ENCODE assay signal across 29 cellular contexts in genomic region chr9:126158591-126159519, GRCh38.
A peak's percentile ranks its signal among the peaks of the same experiment; 100 is the strongest.
DNase-seq lines count a peak whose midpoint lies in the region; ATAC-seq, FAIRE-seq and TF ChIP-seq lines count a peak whose summit lies in the region.
"Had no signal": no experiment of that assay in that cellular context is flagged by ENCODE, and none has a peak within 500 bp of the region (broad histone marks: within the 10 kb centered on the region; RNA-seq: fewer than 3 reads in every experiment).

No MANE protein-coding gene starts in this region.

- CTCF ChIA-PET in activated naive CD4-positive, alpha-beta T cell treated with anti-CD3 and anti-CD28 coated beads for 36 hours (lab: Charles Lee), result interaction anchor here (0.5 kb wide), 1 partner anchor 333 kb away, joined by 3 read pairs; no protein-coding TSS in a partner anchor

- peaks cover 30% of the 10 kb centered on the region for H3K4me1 Mint-ChIP-seq in neural progenitor cell
- H3K4me1 Mint-ChIP-seq in activated naive CD4-positive, alpha-beta T cell treated with anti-CD3 and anti-CD28 coated beads for 36 hours (ENCODE audit: low read depth), result no peaks in the 10 kb centered on the region
- H3K4me1 Mint-ChIP-seq: memory B cell had no signal

- H3K27ac Mint-ChIP-seq in neural progenitor cell, result peak overlapping the region; percentile 63
- no peak overlapping the region for H3K27ac Mint-ChIP-seq in activated naive CD4-positive, alpha-beta T cell treated with anti-CD3 and anti-CD28 coated beads for 36 hours
- H3K27ac Mint-ChIP-seq: activated T-helper 1 cell treated with anti-CD3 and anti-CD28 coated beads, Interleukin-12 subunit alpha, Interleukin-12 subunit beta, Interleukin-2, Interleukin-4 antibody, amounts not matched to agents 30 ng/mL and 10 ng/mL and 1 ng/mL, durations not matched to agents 14 hours and 24 hours and 36 hours; effector memory CD8-positive, alpha-beta T cell; memory B cell; T-helper 2 cell treated with Interferon-gamma antibody and Interleukin-4, amounts not matched to agents 5 μg/mL and 100 μg/mL, for 36 hours had no signal

- H4K20me1 ChIP-seq in neural progenitor cell (ENCODE audit: low read depth), result no peaks in the 10 kb centered on the region

- H3K4me3 ChIP-seq in left ventricle myocardium inferior (no peak overlapping the region), bronchial epithelial cell (ENCODE audit: low read depth, low read length) (no peak overlapping the region), neural progenitor cell (no peak overlapping the region)
- H3K4me3 ChIP-seq: coronary artery, heart left ventricle, transverse colon had no signal

- H3K36me3 ChIP-seq in left ventricle myocardium inferior (no peaks in the 10 kb centered on the region), bronchial epithelial cell (ENCODE audit: control insufficient read depth, insufficient read depth, low read length) (no peaks in the 10 kb centered on the region), neural progenitor cell (no peaks in the 10 kb centered on the region)
- H3K36me3 ChIP-seq: BE2C, heart left ventricle, transverse colon had no signal

- H3K27me3 Mint-ChIP-seq in neural progenitor cell (ENCODE audit: insufficient read depth, low read depth), result peaks cover 11% of the 10 kb centered on the region
- peaks cover 13% of the 10 kb centered on the region for H3K27me3 Mint-ChIP-seq in activated naive CD4-positive, alpha-beta T cell treated with anti-CD3 and anti-CD28 coated beads for 36 hours (ENCODE audit: low read depth)

- H2AFZ ChIP-seq in neural progenitor cell (replicated peaks), result no peak overlapping the region

- H3K79me2 ChIP-seq in neural progenitor cell (ENCODE audit: low read depth), result no peaks in the 10 kb centered on the region

- H3F3A ChIP-seq in neural progenitor cell (ENCODE audit: low read depth), result no peaks in the 10 kb centered on the region

- no peak overlapping the region for H3K4me3 Mint-ChIP-seq in neural progenitor cell
- H3K4me3 Mint-ChIP-seq in activated naive CD4-positive, alpha-beta T cell treated with anti-CD3 and anti-CD28 coated beads for 36 hours, result no peak overlapping the region
- H3K4me3 Mint-ChIP-seq: activated T-helper 1 cell treated with anti-CD3 and anti-CD28 coated beads, Interleukin-12 subunit alpha, Interleukin-12 subunit beta, Interleukin-2, Interleukin-4 antibody, amounts not matched to agents 30 ng/mL and 10 ng/mL and 1 ng/mL, durations not matched to agents 14 hours and 24 hours and 36 hours; effector memory CD8-positive, alpha-beta T cell; memory B cell; T-helper 2 cell treated with Interferon-gamma antibody and Interleukin-4, amounts not matched to agents 5 μg/mL and 100 μg/mL, for 36 hours had no signal

- H3K27me3 ChIP-seq in left ventricle myocardium inferior (ENCODE audit: low read depth), result peaks cover 44% of the 10 kb centered on the region
- no peaks in the 10 kb centered on the region for H3K27me3 ChIP-seq in bronchial epithelial cell (ENCODE audit: control insufficient read depth, insufficient read depth, low read length)
- H3K27me3 ChIP-seq in neural progenitor cell, result no peaks in the 10 kb centered on the region
- H3K27me3 ChIP-seq: BE2C, transverse colon had no signal

- TF ChIP-seq CTCF in left ventricle myocardium inferior (IDR thresholded peaks at IDR 0.05; ENCODE audit: borderline replicate concordance), result no peak
- TF ChIP-seq CTCF in bronchial epithelial cell (IDR thresholded peaks at IDR 0.05; ENCODE audit: insufficient read depth, low read length, severe bottlenecking), result no peak
- no peak for TF ChIP-seq CTCF in neural progenitor cell (IDR thresholded peaks at IDR 0.05)

- no peaks in the 10 kb centered on the region for H3K9me3 ChIP-seq in left ventricle myocardium inferior (replicated peaks)
- no peaks in the 10 kb centered on the region for H3K9me3 ChIP-seq in neural progenitor cell (ENCODE audit: low read depth)
- H3K9me3 ChIP-seq: BE2C, heart left ventricle, transverse colon had no signal

- intact Hi-C loops in cardiac septum (cut with DNase I), result no loop called here
- intact Hi-C loops in left ventricle myocardium inferior (cut with micrococcal nuclease), result no loop called here
- intact Hi-C loops in activated naive CD4-positive, alpha-beta T cell treated with anti-CD3 and anti-CD28 coated beads for 36 hours (cut with micrococcal nuclease), result no loop called here

- ATAC-seq in GM19035 (IDR thresholded peaks at IDR 0.05; ENCODE audit: unreplicated experiment) (no peak), HG02870 (IDR thresholded peaks at IDR 0.05; ENCODE audit: unreplicated experiment) (no peak)
- ATAC-seq: effector memory CD8-positive, alpha-beta T cell; heart left ventricle; Right ventricle myocardium inferior had no signal

- peaks cover 3% of the 10 kb centered on the region for H3K9me3 Mint-ChIP-seq in neural progenitor cell
- H3K9me3 Mint-ChIP-seq in activated naive CD4-positive, alpha-beta T cell treated with anti-CD3 and anti-CD28 coated beads for 36 hours, result no peaks in the 10 kb centered on the region
- H3K9me3 Mint-ChIP-seq: activated T-helper 1 cell treated with anti-CD3 and anti-CD28 coated beads, Interleukin-12 subunit alpha, Interleukin-12 subunit beta, Interleukin-2, Interleukin-4 antibody, amounts not matched to agents 30 ng/mL and 10 ng/mL and 1 ng/mL, durations not matched to agents 14 hours and 24 hours and 36 hours; effector memory CD8-positive, alpha-beta T cell; T-helper 2 cell treated with Interferon-gamma antibody and Interleukin-4, amounts not matched to agents 5 μg/mL and 100 μg/mL, for 36 hours had no signal

- FAIRE-seq in bronchial epithelial cell (lab: Jason Lieb, UNC), result peak; percentile 92
- FAIRE-seq: small intestine had no signal

- H3K36me3 Mint-ChIP-seq in neural progenitor cell, result no peaks in the 10 kb centered on the region
- H3K36me3 Mint-ChIP-seq in activated naive CD4-positive, alpha-beta T cell treated with anti-CD3 and anti-CD28 coated beads for 36 hours (ENCODE audit: low read depth), result no peaks in the 10 kb centered on the region
- H3K36me3 Mint-ChIP-seq: memory B cell had no signal

- no peak overlapping the region for H3K27ac ChIP-seq in left ventricle myocardium inferior (replicated peaks)
- no peak overlapping the region for H3K27ac ChIP-seq in neural progenitor cell
- H3K27ac ChIP-seq: coronary artery, heart left ventricle, HL-60, transverse colon had no signal

- H3K4me2 ChIP-seq in neural progenitor cell, result no peak overlapping the region

- DNase-seq in cardiac septum (ENCODE audit: low spot score), result peak; percentile 57
- no peak for DNase-seq in left ventricle myocardium inferior
- DNase-seq in bronchial epithelial cell (ENCODE audit: low read depth), result no peak
- no peak for DNase-seq in neural progenitor cell (ENCODE audit: low spot score)
- peak; percentile 31 for DNase-seq in ureter (ENCODE audit: low spot score)
- no peak for DNase-seq in activated naive CD4-positive, alpha-beta T cell treated with anti-CD3 and anti-CD28 coated beads for 36 hours
- DNase-seq: activated naive CD4-positive, alpha-beta T cell treated with anti-CD3 and anti-CD28 coated beads, Interleukin-2, amount 50 U/mL, for 16 hours; BE2C; DMS153; effector memory CD8-positive, alpha-beta T cell; erythroblast; HCEC 1CT; heart left ventricle; Karpas-422; MV-4-11; NCI-H1436 treated with DMSO at 0.1 percent for 48 hours; NCI-H446 treated with DMSO at 0.1 percent for 48 hours; nucleus accumbens; small intestine; stimulated activated CD4-positive, alpha-beta T cell treated with anti-CD3 and anti-CD28 coated beads, Interleukin-1b, Interleukin-23, amount 100 ng/mL, for 48 hours; transverse colon had no signal

- H3K4me1 ChIP-seq in left ventricle myocardium inferior (no peaks in the 10 kb centered on the region), neural progenitor cell (no peaks in the 10 kb centered on the region)
- H3K4me1 ChIP-seq: BE2C, heart left ventricle, transverse colon had no signal

- H3K9ac ChIP-seq in neural progenitor cell, result no peak overlapping the region

Comparison
In these comparisons a context has a peak if more than half of its experiments do, and no peak if none do; other contexts are left out.
1. DNase-seq: peak in cardiac septum (single experiment) and ureter (single experiment); none in left ventricle myocardium inferior (single experiment), bronchial epithelial cell (single experiment), neural progenitor cell (single experiment) and activated naive CD4-positive, alpha-beta T cell treated with anti-CD3 and anti-CD28 coated beads for 36 hours (single experiment).